Comparison of ENCODE assay signal across 11 cellular contexts in the genomic region with DNA sequence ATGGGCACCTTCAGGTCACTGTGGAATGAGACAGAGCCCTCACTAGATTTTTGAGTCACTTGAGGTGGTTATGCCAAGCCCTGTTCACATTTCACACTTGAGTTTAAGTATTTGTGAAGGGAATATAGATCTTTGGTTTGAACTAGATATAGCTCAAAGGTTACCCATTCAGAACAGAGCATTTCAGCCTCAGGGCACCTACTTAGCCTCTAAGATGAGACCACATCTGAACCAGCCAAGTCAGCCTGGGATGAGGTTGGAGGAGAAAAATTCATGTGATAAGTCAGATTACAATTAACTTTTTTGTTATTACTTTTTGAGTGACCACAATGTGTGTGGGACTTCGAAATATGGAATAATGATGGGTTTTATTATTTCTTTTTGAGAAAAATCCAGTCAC.
DNase-seq lines count a peak whose midpoint lies in the region; ATAC-seq, FAIRE-seq and TF ChIP-seq lines count a peak whose summit lies in the region.
"Had no signal": no experiment of that assay in that cellular context is flagged by ENCODE, and none has a peak within 500 bp of the region (broad histone marks: within the 10 kb centered on the region; RNA-seq: fewer than 3 reads in every experiment).

No MANE protein-coding gene starts in this region.

- no peak for FAIRE-seq in RCC 7860 (lab: Jason Lieb, UNC)
- FAIRE-seq: TTC549 had no signal

- no peak overlapping the region for H2AFZ ChIP-seq in hepatocyte

- H3K9me3 ChIP-seq in HEK293 (ENCODE audit: control insufficient read depth, insufficient read depth, low read depth, low read length) (no peaks in the 10 kb centered on the region), hepatocyte (ENCODE audit: low read depth) (no peaks in the 10 kb centered on the region), gastrocnemius medialis (no peaks in the 10 kb centered on the region)
- H3K9me3 ChIP-seq: right atrium auricular region had no signal

- H3K27me3 ChIP-seq in hepatocyte (no peaks in the 10 kb centered on the region), gastrocnemius medialis (no peaks in the 10 kb centered on the region)
- H3K27me3 ChIP-seq: right atrium auricular region had no signal

- WGBS in hepatocyte (ENCODE audit: low lambda C conversion rate, missing lambda C conversion rate) = 94% methylated on average over 1 of the region's 1 CpG

- TF ChIP-seq CTCF in HEK293 (tag by site-specific recombination; IDR thresholded peaks at IDR 0.05) = no peak
- no peak for TF ChIP-seq CTCF in hepatocyte (IDR thresholded peaks at IDR 0.05; ENCODE audit: poor library complexity)
- TF ChIP-seq CTCF in gastrocnemius medialis (IDR thresholded peaks at IDR 0.05 in 4 of 5, conservative IDR thresholded peaks at IDR 0.05 in 1 of 5) = no peak

- CTCF ChIA-PET in HEK293 (lab: Yijun Ruan, JAX) = interaction anchor here (0.6 kb wide), 1 partner anchor 533 kb away, joined by 3 read pairs; no protein-coding TSS in a partner anchor

- POLR2A ChIA-PET in HEK293 (lab: Yijun Ruan, JAX) = no interaction called here

- DNase-seq in SK-MEL-5 (ENCODE audit: low read depth, low spot score) = peak; percentile 97
- DNase-seq in hepatocyte (ENCODE audit: low spot score) = no peak
- DNase-seq in gastrocnemius medialis = no peak
- DNase-seq in stimulated activated CD4-positive, alpha-beta T cell treated with anti-CD3 and anti-CD28 coated beads, Interleukin-2, amount 100 ng/mL, for 48 hours = no peak
- no peak for DNase-seq in middle frontal gyrus (ENCODE audit: extremely low spot score, low spot score)
- DNase-seq in RCC 7860 (ENCODE audit: low spot score) = no peak
- DNase-seq: CD4-positive, CD25-positive, alpha-beta regulatory T cell had no signal

- ATAC-seq in gastrocnemius medialis (no peak), GM19452 (IDR thresholded peaks at IDR 0.05; ENCODE audit: unreplicated experiment) (no peak)

- H3K9me2 ChIP-seq in hepatocyte (replicated peaks; ENCODE audit: insufficient read depth) = no peaks in the 10 kb centered on the region

- H3K36me3 ChIP-seq in HEK293 (ENCODE audit: control insufficient read depth in 2 of 2, insufficient read depth in 1 of 2, low read length in 2 of 2) (no peaks in the 10 kb centered on the region), hepatocyte (replicated peaks; ENCODE audit: insufficient read depth, low read depth) (no peaks in the 10 kb centered on the region), gastrocnemius medialis (no peaks in the 10 kb centered on the region)
- H3K36me3 ChIP-seq: right atrium auricular region had no signal

- intact Hi-C loops in gastrocnemius medialis (cut with DNase I; ENCODE audit: low total_unique reads) = no loop called here

- H3K4me3 ChIP-seq in HEK293 (ENCODE audit: low read depth, low read length) (no peak overlapping the region), hepatocyte (no peak overlapping the region), gastrocnemius medialis (no peak overlapping the region)
- H3K4me3 ChIP-seq: right atrium auricular region had no signal

- H3K79me2 ChIP-seq in hepatocyte = peaks cover 73% of the 10 kb centered on the region

- no peaks in the 10 kb centered on the region for H4K20me1 ChIP-seq in hepatocyte (ENCODE audit: insufficient read depth, poor library complexity, severe bottlenecking)

- in situ Hi-C loops in SK-MEL-5 (cut with HindIII; ENCODE audit: low pct_unique_long_range_greater_than_20kb, low sequenced_read_pairs) (no loop called here), gastrocnemius medialis (cut with MboI; ENCODE audit: low sequenced_read_pairs in 4 of 4) (loop anchor here in 3 of 4 donors (10.0 to 25.0 kb wide), 2 partner anchors 93 to 115 kb away; no protein-coding TSS in a partner anchor)

- peak overlapping the region; percentile 67 for H3K4me2 ChIP-seq in hepatocyte

- TF ChIP-seq POLR2A in gastrocnemius medialis (IDR thresholded peaks at IDR 0.05) = no peak

- H3K27ac ChIP-seq in HEK293 (ENCODE audit: extremely low read depth, low read depth, low read length) (no peak overlapping the region; the same call in 1 of the 2 replicates), hepatocyte (peak overlapping the region; percentile 97), gastrocnemius medialis (peak overlapping the region; percentile 13 to 71 (median 24))
- H3K27ac ChIP-seq: right atrium auricular region had no signal

- H3K4me1 ChIP-seq in HEK293 (ENCODE audit: control insufficient read depth, insufficient read depth, low read length) (peaks cover 32% of the 10 kb centered on the region), hepatocyte (ENCODE audit: insufficient read depth) (peaks cover 82% of the 10 kb centered on the region), gastrocnemius medialis (peaks cover 69 to 81% of the 10 kb centered on the region in 2 donors)

TF ChIP-seq in HEK293, 187 proteins besides CTCF, POLR2A, EP300 and RAD21:
- TF ChIP-seq ZNF394 (tag by site-specific recombination; IDR thresholded peaks at IDR 0.05; ENCODE audit: borderline replicate concordance) = no peak
- no peak for TF ChIP-seq ZFHX2 (tag by site-specific recombination; conservative IDR thresholded peaks at IDR 0.05)
- no peak for TF ChIP-seq REPIN1 (tag by site-specific recombination; IDR thresholded peaks at IDR 0.05; ENCODE audit: low read depth)
- TF ChIP-seq ZBTB8A (tag by site-specific recombination; IDR thresholded peaks at IDR 0.05) = 0 out of 2 replicates have a peak, but pooled peaks have one; percentile 21
- no peak for TF ChIP-seq ZNF558 (tag by site-specific recombination; IDR thresholded peaks at IDR 0.05)
